ENCODE assay signal across 8 cellular contexts in genomic region chr3:188153498-188153948, GRCh38. TPM values are rescaled to one million over a fixed set of nuclear protein-coding genes. Genes with fewer than 3 reads are reported as not detected.
DNase-seq lines count a peak whose midpoint lies in the region; ATAC-seq and TF ChIP-seq lines count a peak whose summit lies in the region.

No MANE protein-coding gene starts in this region.

- no peak for TF ChIP-seq RAD21 in SK-N-SH (IDR thresholded peaks at IDR 0.05; ENCODE audit: low read length)

- peak overlapping the region; percentile 97 for H3K4me2 ChIP-seq in SK-N-SH
- H3K4me2 ChIP-seq in hepatocyte, result peak overlapping the region; percentile 82

- peak overlapping the region; percentile 85 for H3K27ac ChIP-seq in CD4-positive, alpha-beta T cell (ENCODE audit: low read depth, low read length)
- H3K27ac ChIP-seq in SK-N-SH (ENCODE audit: low read depth in 2 of 2, low read length in 1 of 2) (peak overlapping the region; percentile 39 to 90; a peak in 3 of 4 replicates), hepatocyte (peak overlapping the region; percentile 99), psoas muscle (peak overlapping the region; percentile 91)

- POLR2A ChIA-PET in CD4-positive, alpha-beta T cell (lab: Charles Lee), result interaction anchor here (0.7 to 4.1 kb wide), 12 partner anchors 10 to 414 kb away, joined by 3 to 28 read pairs (median 3); partner anchors contain the start of gene BCL6
- POLR2A ChIA-PET in SK-N-SH (lab: Yijun Ruan, JAX), result no interaction called here

- peaks cover 57% of the 10 kb centered on the region for H3K4me1 Mint-ChIP-seq in CD4-positive, alpha-beta T cell (ENCODE audit: low read depth)
- H3K4me1 Mint-ChIP-seq in brain, result peaks cover 52% of the 10 kb centered on the region

- intact Hi-C loops in CD4-positive, alpha-beta T cell (cut with DNase I, micrococcal nuclease), result loop anchor here (5.0 to 10.0 kb wide), 2 partner anchors 191 to 984 kb away; no protein-coding TSS in a partner anchor
- intact Hi-C loops in psoas muscle (cut with DNase I), result loop anchor here (5.0 to 10.0 kb wide), 4 partner anchors 111 to 801 kb away; no protein-coding TSS in a partner anchor

- H3K36me3 Mint-ChIP-seq in CD4-positive, alpha-beta T cell (ENCODE audit: low read depth), result peaks cover 4% of the 10 kb centered on the region
- H3K36me3 Mint-ChIP-seq in brain, result no peaks in the 10 kb centered on the region

- CTCF ChIA-PET in CD4-positive, alpha-beta T cell (lab: Charles Lee), result interaction anchor here (1.2 to 4.4 kb wide), 3 partner anchors 179 to 414 kb away, joined by 3 to 32 read pairs (median 5); no protein-coding TSS in a partner anchor
- CTCF ChIA-PET in SK-N-SH (lab: Yijun Ruan, JAX), result interaction anchor here (1.1 kb wide), 1 partner anchor 413 kb away, joined by 3 read pairs; no protein-coding TSS in a partner anchor

- H3K4me3 ChIP-seq in SK-N-SH (ENCODE audit: low read depth in 2 of 2, low read length in 1 of 2) (peak overlapping the region; percentile 62 to 97), hepatocyte (peak overlapping the region; percentile 51), psoas muscle (peak overlapping the region; percentile 80)

- peaks cover 0 to 15% of the 10 kb centered on the region in 2 experiments; a peak in 3 of 4 replicates for H3K4me1 ChIP-seq in SK-N-SH (ENCODE audit: control insufficient read depth in 1 of 2, insufficient read depth in 2 of 2, low read depth in 1 of 2, low read length in 1 of 2)
- peaks cover 39% of the 10 kb centered on the region for H3K4me1 ChIP-seq in hepatocyte (ENCODE audit: insufficient read depth)
- H3K4me1 ChIP-seq in psoas muscle, result peaks cover 23% of the 10 kb centered on the region

- H3K9me3 ChIP-seq in CD4-positive, alpha-beta T cell (ENCODE audit: control insufficient read depth, low read length), result no peaks in the 10 kb centered on the region
- no peaks in the 10 kb centered on the region for H3K9me3 ChIP-seq in SK-N-SH
- no peaks in the 10 kb centered on the region for H3K9me3 ChIP-seq in hepatocyte (ENCODE audit: low read depth)
- no peaks in the 10 kb centered on the region for H3K9me3 ChIP-seq in psoas muscle

- no peak for TF ChIP-seq CTCF in CD4-positive, alpha-beta T cell (IDR thresholded peaks at IDR 0.05)
- TF ChIP-seq CTCF in SK-N-SH (IDR thresholded peaks at IDR 0.05) (no peak), brain (conservative IDR thresholded peaks at IDR 0.05) (no peak), hepatocyte (IDR thresholded peaks at IDR 0.05; ENCODE audit: poor library complexity) (no peak), psoas muscle (IDR thresholded peaks at IDR 0.05) (no peak)

- H3K9me3 Mint-ChIP-seq in CD4-positive, alpha-beta T cell, result no peaks in the 10 kb centered on the region
- H3K9me3 Mint-ChIP-seq in brain, result peaks cover 0 to 3% (median 0%) of the 10 kb centered on the region in 5 experiments

- peak overlapping the region; percentile 96 for H3K4me3 Mint-ChIP-seq in CD4-positive, alpha-beta T cell
- peak overlapping the region; percentile 94 to 99 (median 98) for H3K4me3 Mint-ChIP-seq in brain

- H3K27me3 ChIP-seq in CD4-positive, alpha-beta T cell (ENCODE audit: control insufficient read depth, insufficient read depth, low read length), result no peaks in the 10 kb centered on the region
- H3K27me3 ChIP-seq in SK-N-SH (ENCODE audit: insufficient read depth) (no peaks in the 10 kb centered on the region), hepatocyte (no peaks in the 10 kb centered on the region), psoas muscle (ENCODE audit: insufficient read depth in 3 of 3, low read length in 2 of 3) (no peaks in the 10 kb centered on the region)

- peak overlapping the region; percentile 94 for H3K9ac ChIP-seq in SK-N-SH

- H4K20me1 ChIP-seq in SK-N-SH (ENCODE audit: insufficient read depth) (peaks cover 15% of the 10 kb centered on the region; the same call in 1 of the 2 replicates), hepatocyte (ENCODE audit: insufficient read depth, poor library complexity, severe bottlenecking) (no peaks in the 10 kb centered on the region)

- ATAC-seq in CD4-positive, alpha-beta T cell (ENCODE audit: poor library complexity), result peak; percentile 27
- ATAC-seq in GM21381 (IDR thresholded peaks at IDR 0.05; ENCODE audit: unreplicated experiment), result peak; percentile 15
- ATAC-seq in psoas muscle, result peak; percentile 72 to 79 (median 76)
- no peak for ATAC-seq in HG03342 (IDR thresholded peaks at IDR 0.05; ENCODE audit: unreplicated experiment)

- peak overlapping the region; percentile 77 for H2AFZ ChIP-seq in SK-N-SH (ENCODE audit: low read depth)
- peak overlapping the region; percentile 10 for H2AFZ ChIP-seq in hepatocyte

- WGBS in SK-N-SH (ENCODE audit: low lambda C conversion rate), result 1% methylated on average over 22 of the region's 25 CpGs
- 0% methylated on average over 22 of the region's 25 CpGs for WGBS in hepatocyte (ENCODE audit: low lambda C conversion rate, missing lambda C conversion rate)
- WGBS in psoas muscle, 3 donors, result 0 to 1% (median 0%) methylated on average over 24 to 25 of the region's 25 CpGs

- no peaks in the 10 kb centered on the region for H3K27me3 Mint-ChIP-seq in CD4-positive, alpha-beta T cell
- peaks cover 6% of the 10 kb centered on the region for H3K27me3 Mint-ChIP-seq in brain

- peaks cover 5% of the 10 kb centered on the region for H3F3A ChIP-seq in SK-N-SH (replicated peaks; ENCODE audit: insufficient read depth)

- H3K79me2 ChIP-seq in SK-N-SH (ENCODE audit: insufficient read depth), result peaks cover 61% of the 10 kb centered on the region
- peaks cover 53% of the 10 kb centered on the region for H3K79me2 ChIP-seq in hepatocyte

- TF ChIP-seq EP300 in SK-N-SH (IDR thresholded peaks at IDR 0.05; ENCODE audit: borderline replicate concordance in 1 of 2, low read depth in 1 of 2, low read length in 1 of 2), result no peak

- H3K9me2 ChIP-seq in SK-N-SH, result no peaks in the 10 kb centered on the region
- H3K9me2 ChIP-seq in hepatocyte (replicated peaks; ENCODE audit: insufficient read depth), result no peaks in the 10 kb centered on the region

- H3K36me3 ChIP-seq in SK-N-SH (replicated peaks in 1 of 2; ENCODE audit: control insufficient read depth in 1 of 2, insufficient read depth in 2 of 2, low read length in 1 of 2), result no peaks in the 10 kb centered on the region
- no peaks in the 10 kb centered on the region for H3K36me3 ChIP-seq in hepatocyte (replicated peaks; ENCODE audit: insufficient read depth, low read depth)
- no peaks in the 10 kb centered on the region for H3K36me3 ChIP-seq in psoas muscle (ENCODE audit: insufficient read depth in 1 of 2, low read depth in 1 of 2)

- H3K27ac Mint-ChIP-seq in CD4-positive, alpha-beta T cell, result peak overlapping the region; percentile 83
- H3K27ac Mint-ChIP-seq in brain, result peak overlapping the region; percentile 93 to 97 (median 96)

- DNase-seq in CD4-positive, alpha-beta T cell, result peak in 6 of 10 experiments; percentile 15 to 45 (median 26)
- DNase-seq in Kasumi-1 (lab: John Stamatoyannopoulos, UW), result peak; percentile 48 to 53
- DNase-seq in SK-N-SH, result peak; percentile 58
- DNase-seq in hepatocyte (ENCODE audit: low spot score), result peak; percentile 95
- peak; percentile 81 to 88 for DNase-seq in psoas muscle

TF ChIP-seq in SK-N-SH, 30 proteins besides CTCF, POLR2A, EP300 and RAD21 (continues in another document):
- TF ChIP-seq NFIC (IDR thresholded peaks at IDR 0.05; ENCODE audit: borderline replicate concordance) (peak; percentile 57), CHD2 (IDR thresholded peaks at IDR 0.05; ENCODE audit: low read length, partially characterized antibody) (peak; percentile 17), RCOR1 (IDR thresholded peaks at IDR 0.05; ENCODE audit: low read length) (no peak), USF2 (IDR thresholded peaks at IDR 0.05; ENCODE audit: borderline replicate concordance, low read depth, low read length) (no peak), TCF12 (IDR thresholded peaks at IDR 0.05) (peak; percentile 51; the same call in 1 of the 2 replicates), FOXM1 (IDR thresholded peaks at IDR 0.05; ENCODE audit: low read depth) (no peak; the same call in 1 of the 2 replicates), FOSL2 (IDR thresholded peaks at IDR 0.05; ENCODE audit: borderline replicate concordance, low read depth) (no peak), GABPA (IDR thresholded peaks at IDR 0.05; ENCODE audit: low read depth) (no peak), JUND (IDR thresholded peaks at IDR 0.05) (peak; percentile 11; the same call in 1 of the 2 replicates), YY1 (IDR thresholded peaks at IDR 0.05; ENCODE audit: low read depth) (no peak), RFX5 (IDR thresholded peaks at IDR 0.05; ENCODE audit: low read length) (no peak), USF1 (IDR thresholded peaks at IDR 0.05; ENCODE audit: borderline replicate concordance, low read depth) (no peak), TEAD4 (IDR thresholded peaks at IDR 0.05; ENCODE audit: borderline replicate concordance, insufficient read depth) (0 out of 2 replicates have a peak, but pooled peaks have one; percentile 20), RXRA (IDR thresholded peaks at IDR 0.05; ENCODE audit: borderline replicate concordance, low read depth) (no peak), NRF1 (IDR thresholded peaks at IDR 0.05; ENCODE audit: low read depth, low read length) (no peak)

RNA-seq across cellular contexts. Expression of gene LPP, which starts 0.4 kb away (rescaled TPM):
- total RNA-seq in CD4-positive, alpha-beta T cell, result 10 to 100 TPM; 45.6 to 45.9 TPM
- polyA plus RNA-seq in SK-N-SH (2012; rRNA removed), result 6.6 and 9.3 TPM in 2 replicates
- polyA plus RNA-seq in SK-N-SH (2012; cell fraction: cytosol; rRNA removed), result 7.5 and 7.6 TPM in 2 replicates
- 14.7 and 18.5 TPM in 2 replicates for polyA plus RNA-seq in SK-N-SH (2012; cell fraction: nucleus; rRNA removed)
- polyA plus RNA-seq in brain (ENCODE audit: insufficient read depth, low read depth, low replicate concordance), result 2.1 TPM
- 67.7 and 73.8 TPM in 2 replicates for total RNA-seq in hepatocyte
- 46.9 and 53.2 TPM in 2 replicates for polyA plus RNA-seq in hepatocyte
- 10 to 100 TPM; 42.8 to 80.3 (median 58.3) TPM for total RNA-seq in psoas muscle
- polyA plus RNA-seq in psoas muscle, result 1 to 10 TPM; 2.6 to 8.7 (median 3.1) TPM

Comparison
In these comparisons a context has a peak if more than half of its experiments do, and no peak if none do; other contexts are left out.
1. DNase-seq: peak in every context shown above with its lines; median percentile 95 in hepatocyte; 84 in psoas muscle; 58 in SK-N-SH; 50 in Kasumi-1; 26 in CD4-positive, alpha-beta T cell.